27 cellular contexts compared by ENCODE assay signal in genomic region chr2:97659256-97660043, GRCh38. TPM values are rescaled to one million over a fixed set of nuclear protein-coding genes. Genes with fewer than 3 reads are reported as not detected.
DNase-seq lines count a peak whose midpoint lies in the region; ATAC-seq, FAIRE-seq and TF ChIP-seq lines count a peak whose summit lies in the region.
"Had no signal": no experiment of that assay in that cellular context is flagged by ENCODE, and none has a peak within 500 bp of the region (broad histone marks: within the 10 kb centered on the region; RNA-seq: fewer than 3 reads in every experiment).

No MANE protein-coding gene starts in this region.

- TF ChIP-seq EP300 in HepG2 (IDR thresholded peaks at IDR 0.05; ENCODE audit: low read depth in 2 of 2, low read length in 2 of 2): no peak
- no peak for TF ChIP-seq EP300 in HepG2 (CRISPR knock-in tag; IDR thresholded peaks at IDR 0.05; ENCODE audit: borderline replicate concordance)

- peaks cover 9% of the 10 kb centered on the region; the same call in 1 of the 2 replicates for H4K20me1 ChIP-seq in HepG2 (ENCODE audit: insufficient read depth, low read length)

- POLR2A ChIA-PET in HepG2 (lab: Yijun Ruan, JAX): interaction anchor here (8.2 kb wide), 1 partner anchor 10 kb away, joined by 298 read pairs; the partner anchor contains the start of gene COX5B

- TF ChIP-seq CTCF in HepG2 (CRISPR knock-in tag; IDR thresholded peaks at IDR 0.05): no peak
- TF ChIP-seq CTCF in right lobe of liver (IDR thresholded peaks at IDR 0.05): no peak
- TF ChIP-seq CTCF in endothelial cell (IDR thresholded peaks at IDR 0.05; ENCODE audit: unreplicated experiment): no peak

- intact Hi-C loops in HepG2 (cut with micrococcal nuclease; ENCODE audit: unreplicated experiment): no loop called here
- intact Hi-C loops in right lobe of liver (cut with DNase I): no loop called here

- DNase-seq in HepG2 (ENCODE audit: low spot score) (no peak), right lobe of liver (no peak), endothelial cell (ENCODE audit: low spot score) (no peak), NK-92 (lab: John Stamatoyannopoulos, UW; ENCODE audit: unreplicated experiment) (no peak)
- no peak for DNase-seq in activated naive CD8-positive, alpha-beta T cell treated with anti-CD3 and anti-CD28 coated beads, Interleukin-2, amount 50 U/mL, for 24 hours
- DNase-seq: BE2C; CD4-positive, CD25-positive, alpha-beta regulatory T cell; DMS 273 treated with DMSO at 0.1 percent for 48 hours; DND-41; HCEC 1CT; Karpas-422; NCI-H1105 treated with DMSO at 0.1 percent for 48 hours; NCI-H2081; NCI-H2171; NCI-H345; NCI-H524; NCI-H774; SIG-M5 had no signal

- no peak overlapping the region for H3K9ac ChIP-seq in HepG2 (ENCODE audit: insufficient read depth, low read depth, low read length)

- WGBS in HepG2 (ENCODE audit: low lambda C conversion rate): 97% methylated on average over 28 of the region's 29 CpGs
- WGBS in right lobe of liver (ENCODE audit: insufficient coverage, low coverage, low lambda C conversion rate, missing lambda C conversion rate): 94% methylated on average over 13 of the region's 29 CpGs

- no peaks in the 10 kb centered on the region; a peak in 1 of 5 replicates for H3K27me3 ChIP-seq in HepG2 (ENCODE audit: control insufficient read depth in 1 of 2, insufficient read depth in 2 of 2, low read length in 2 of 2)
- no peaks in the 10 kb centered on the region for H3K27me3 ChIP-seq in right lobe of liver
- H3K27me3 ChIP-seq: BE2C had no signal

- no peak overlapping the region for H3K27ac ChIP-seq in HepG2 (ENCODE audit: extremely low read length, insufficient read depth, low read length)
- H3K27ac ChIP-seq in right lobe of liver: no peak overlapping the region

- ATAC-seq in HepG2: no peak
- ATAC-seq in right lobe of liver: no peak
- ATAC-seq in activated naive CD8-positive, alpha-beta T cell treated with anti-CD3 and anti-CD28 coated beads, Interleukin-2, amount 50 U/mL, for 24 hours: no peak
- ATAC-seq in stimulated activated memory B cell treated with anti-CD40 and anti-IgM and Interleukin-4, amounts not matched to agents 10 μg/mL and 1 μg/mL and 100 μg/mL, for 72 hours: no peak
- no peak for ATAC-seq in HG03097 (IDR thresholded peaks at IDR 0.05; ENCODE audit: low FRiP score, unreplicated experiment)
- no peak for ATAC-seq in HG03045 (IDR thresholded peaks at IDR 0.05; ENCODE audit: unreplicated experiment)
- ATAC-seq: GM23338, Panc1 had no signal

- BruUV-seq in HepG2 (replicated peaks; lab: Mats Ljungman, UMichigan): no TSS peak

- in situ Hi-C loops in HepG2 (cut with HindIII; ENCODE audit: extremely low pct_ligation_motif_present, low pct_unique_long_range_greater_than_20kb): loop anchor here (5.0 to 25.0 kb wide), 2 partner anchors 72 to 1597 kb away; partner anchors contain the start of gene ANKRD36B

- H3K36me3 Mint-ChIP-seq in activated naive CD8-positive, alpha-beta T cell treated with anti-CD3 and anti-CD28 coated beads, Interleukin-2, amount 50 U/mL, for 24 hours (ENCODE audit: low read depth): peaks cover 38% of the 10 kb centered on the region
- peaks cover 45% of the 10 kb centered on the region for H3K36me3 Mint-ChIP-seq in endothelial cell (ENCODE audit: low read depth, unreplicated experiment)
- H3K36me3 Mint-ChIP-seq in stimulated activated memory B cell treated with anti-CD40 and anti-IgM and Interleukin-4, amounts not matched to agents 10 μg/mL and 1 μg/mL and 100 μg/mL, for 72 hours: peaks cover 47% of the 10 kb centered on the region

- H3K4me1 ChIP-seq in HepG2 (ENCODE audit: insufficient read depth, low read length): peaks cover 23% of the 10 kb centered on the region
- peaks cover 0 to 11% (median 5%) of the 10 kb centered on the region in 4 donors for H3K4me1 ChIP-seq in right lobe of liver
- H3K4me1 ChIP-seq: BE2C had no signal

- no peaks in the 10 kb centered on the region for H3K27me3 Mint-ChIP-seq in activated naive CD8-positive, alpha-beta T cell treated with anti-CD3 and anti-CD28 coated beads, Interleukin-2, amount 50 U/mL, for 24 hours
- peaks cover 24% of the 10 kb centered on the region for H3K27me3 Mint-ChIP-seq in endothelial cell (ENCODE audit: unreplicated experiment)
- no peaks in the 10 kb centered on the region for H3K27me3 Mint-ChIP-seq in stimulated activated memory B cell treated with anti-CD40 and anti-IgM and Interleukin-4, amounts not matched to agents 10 μg/mL and 1 μg/mL and 100 μg/mL, for 72 hours
- H3K27me3 Mint-ChIP-seq: IgD-negative memory B cell had no signal

- H3K79me2 ChIP-seq in HepG2 (ENCODE audit: insufficient read depth, low read length): peaks cover 20% of the 10 kb centered on the region

- CTCF ChIA-PET in HepG2 (lab: Yijun Ruan, JAX; ENCODE audit: low intra/inter-chr PET ratio, low total read pairs): no interaction called here

- no peak for TF ChIP-seq RAD21 in HepG2 (CRISPR knock-in tag; IDR thresholded peaks at IDR 0.05)

- peak overlapping the region; percentile 35 for H3K27ac Mint-ChIP-seq in activated naive CD8-positive, alpha-beta T cell treated with anti-CD3 and anti-CD28 coated beads, Interleukin-2, amount 50 U/mL, for 24 hours
- H3K27ac Mint-ChIP-seq in endothelial cell (ENCODE audit: unreplicated experiment): no peak overlapping the region
- H3K27ac Mint-ChIP-seq in stimulated activated memory B cell treated with anti-CD40 and anti-IgM and Interleukin-4, amounts not matched to agents 10 μg/mL and 1 μg/mL and 100 μg/mL, for 72 hours: peak overlapping the region; percentile 19
- H3K27ac Mint-ChIP-seq: GM23338, IgD-negative memory B cell had no signal

- H3K4me2 ChIP-seq in HepG2 (ENCODE audit: low read depth, low read length): no peak overlapping the region
- H3K4me2 ChIP-seq: GM23338 had no signal

- H3K4me3 Mint-ChIP-seq in activated naive CD8-positive, alpha-beta T cell treated with anti-CD3 and anti-CD28 coated beads, Interleukin-2, amount 50 U/mL, for 24 hours: no peak overlapping the region
- H3K4me3 Mint-ChIP-seq in endothelial cell (ENCODE audit: unreplicated experiment): peak overlapping the region; percentile 69
- H3K4me3 Mint-ChIP-seq in stimulated activated memory B cell treated with anti-CD40 and anti-IgM and Interleukin-4, amounts not matched to agents 10 μg/mL and 1 μg/mL and 100 μg/mL, for 72 hours: no peak overlapping the region
- H3K4me3 Mint-ChIP-seq: GM23338 had no signal

- peaks cover 42% of the 10 kb centered on the region for H3K4me1 Mint-ChIP-seq in activated naive CD8-positive, alpha-beta T cell treated with anti-CD3 and anti-CD28 coated beads, Interleukin-2, amount 50 U/mL, for 24 hours
- H3K4me1 Mint-ChIP-seq in endothelial cell (ENCODE audit: unreplicated experiment): peaks cover 21% of the 10 kb centered on the region
- peaks cover 43% of the 10 kb centered on the region for H3K4me1 Mint-ChIP-seq in stimulated activated memory B cell treated with anti-CD40 and anti-IgM and Interleukin-4, amounts not matched to agents 10 μg/mL and 1 μg/mL and 100 μg/mL, for 72 hours

- H3K36me3 ChIP-seq in HepG2 (replicated peaks in 1 of 2; ENCODE audit: control insufficient read depth in 1 of 2, insufficient read depth in 2 of 2, low read length in 2 of 2) (peaks cover 20 to 41% of the 10 kb centered on the region in 2 experiments), right lobe of liver (peaks cover 0 to 15% (median under 1%) of the 10 kb centered on the region in 4 donors)
- H3K36me3 ChIP-seq: BE2C had no signal

- FAIRE-seq in HepG2 (lab: Jason Lieb, UNC): no peak
- FAIRE-seq: GM12891 had no signal

- no peak overlapping the region for H2AFZ ChIP-seq in HepG2 (ENCODE audit: low read length)
- H2AFZ ChIP-seq: GM23338 had no signal

- TF ChIP-seq POLR2A in HepG2 (IDR thresholded peaks at IDR 0.05; ENCODE audit: insufficient read depth in 1 of 2, low read depth in 2 of 2, low read length in 2 of 2) (no peak), right lobe of liver (IDR thresholded peaks at IDR 0.05) (no peak)

- H3K4me3 ChIP-seq in HepG2 (replicated peaks in 1 of 3; ENCODE audit: insufficient read depth in 1 of 3, low read depth in 2 of 3, low read length in 3 of 3) (no peak overlapping the region), right lobe of liver (no peak overlapping the region)
- H3K4me3 ChIP-seq: GM23338 had no signal

- no peaks in the 10 kb centered on the region for H3K9me3 Mint-ChIP-seq in activated naive CD8-positive, alpha-beta T cell treated with anti-CD3 and anti-CD28 coated beads, Interleukin-2, amount 50 U/mL, for 24 hours
- peaks cover 3% of the 10 kb centered on the region for H3K9me3 Mint-ChIP-seq in endothelial cell (ENCODE audit: unreplicated experiment)
- no peaks in the 10 kb centered on the region for H3K9me3 Mint-ChIP-seq in stimulated activated memory B cell treated with anti-CD40 and anti-IgM and Interleukin-4, amounts not matched to agents 10 μg/mL and 1 μg/mL and 100 μg/mL, for 72 hours
- H3K9me3 Mint-ChIP-seq: IgD-negative memory B cell had no signal

- H3K9me3 ChIP-seq in HepG2 (ENCODE audit: low read length): no peaks in the 10 kb centered on the region
- no peaks in the 10 kb centered on the region for H3K9me3 ChIP-seq in right lobe of liver
- H3K9me3 ChIP-seq: BE2C had no signal

RNA-seq across cellular contexts. Expression of gene ACTR1B, which starts 4.4 kb away (rescaled TPM):
- 59.9 and 76.7 TPM in 2 replicates for total RNA-seq in HepG2 (2016; rRNA removed; fragmentation: Illumina TruSeq; extraction: Trizol)
- total RNA-seq in HepG2 (2016; cell fraction: cytosol; rRNA removed; fragmentation: Illumina TruSeq; extraction: Trizol; ENCODE audit: low read depth): 70.2 and 78.4 TPM in 2 replicates
- total RNA-seq in HepG2 (2016; cell fraction: insoluble cytoplasmic fraction; rRNA removed; fragmentation: Illumina TruSeq; extraction: Trizol): 55.1 and 78.5 TPM in 2 replicates
- 130 and 146 TPM in 2 replicates for total RNA-seq in HepG2 (2016; cell fraction: membrane; rRNA removed; fragmentation: Illumina TruSeq; extraction: Trizol)
- total RNA-seq in HepG2 (2016; cell fraction: nucleus; rRNA removed; fragmentation: Illumina TruSeq; extraction: Trizol): 55.2 and 70.0 TPM in 2 replicates
- 61.7 and 77.6 TPM in 2 replicates for polyA plus RNA-seq in HepG2 (2011; rRNA removed)
- 55.9 and 77.2 TPM in 2 replicates for polyA plus RNA-seq in HepG2 (2011; cell fraction: cytosol; rRNA removed)
- 251 and 257 TPM in 2 replicates for polyA plus RNA-seq in HepG2 (2011; cell fraction: nucleus; rRNA removed)
- polyA plus RNA-seq in HepG2 (2012): 53.7 and 58.6 TPM in 2 replicates
- 74.0 and 88.4 TPM in 2 replicates for polyA plus RNA-seq in HepG2 (2016; cell fraction: cytosol; fragmentation: Illumina TruSeq; extraction: Trizol; ENCODE audit: low read depth)
- 55.8 and 66.7 TPM in 2 replicates for polyA plus RNA-seq in HepG2 (2016; cell fraction: insoluble cytoplasmic fraction; fragmentation: Illumina TruSeq; extraction: Trizol; ENCODE audit: low read depth)
- polyA plus RNA-seq in HepG2 (2016; cell fraction: membrane; fragmentation: Illumina TruSeq; extraction: Trizol; ENCODE audit: low read depth): 105 and 114 TPM in 2 replicates
- polyA plus RNA-seq in HepG2 (2016; cell fraction: nucleus; fragmentation: Illumina TruSeq; extraction: Trizol; ENCODE audit: insufficient read depth, low read depth): 103 and 116 TPM in 2 replicates
- 87.1 and 132 TPM in 2 replicates for polyA minus RNA-seq in HepG2 (2011; rRNA and poly(A)+ RNA removed; ENCODE audit: low replicate concordance)
- 28.5 and 31.1 TPM in 2 replicates for polyA minus RNA-seq in HepG2 (2011; cell fraction: cytosol; rRNA and poly(A)+ RNA removed)
- polyA minus RNA-seq in HepG2 (2011; cell fraction: nucleus; rRNA and poly(A)+ RNA removed): 72.0 and 76.6 TPM in 2 replicates
- 10 to 100 TPM; 32.3 to 44.4 (median 35.1) TPM for total RNA-seq in right lobe of liver
- 52.1 TPM for total RNA-seq in endothelial cell (ENCODE audit: unreplicated experiment)

RNA-seq across cellular contexts. Expression of gene C2orf92, which starts 10.1 kb away (rescaled TPM):
- total RNA-seq in HepG2 (2016; rRNA removed; fragmentation: Illumina TruSeq; extraction: Trizol): 1.5 and 4.9 TPM in 2 replicates
- total RNA-seq in HepG2 (2016; cell fraction: cytosol; rRNA removed; fragmentation: Illumina TruSeq; extraction: Trizol; ENCODE audit: low read depth): 1.7 and 3.6 TPM in 2 replicates
- total RNA-seq in HepG2 (2016; cell fraction: insoluble cytoplasmic fraction; rRNA removed; fragmentation: Illumina TruSeq; extraction: Trizol): 1.2 and 6.7 TPM in 2 replicates
- 2.5 and 2.8 TPM in 2 replicates for total RNA-seq in HepG2 (2016; cell fraction: membrane; rRNA removed; fragmentation: Illumina TruSeq; extraction: Trizol)
- total RNA-seq in HepG2 (2016; cell fraction: nucleus; rRNA removed; fragmentation: Illumina TruSeq; extraction: Trizol): 9.5 and 13.0 TPM in 2 replicates
- polyA plus RNA-seq in HepG2 (2011; rRNA removed): 5.0 and 9.4 TPM in 2 replicates
- polyA plus RNA-seq in HepG2 (2011; cell fraction: cytosol; rRNA removed): 0.79 and 0.97 TPM in 2 replicates
- 23.3 and 26.6 TPM in 2 replicates for polyA plus RNA-seq in HepG2 (2011; cell fraction: nucleus; rRNA removed)
- 4.1 TPM in 2 replicates for polyA plus RNA-seq in HepG2 (2012)
- 1.4 and 1.6 TPM in 2 replicates for polyA plus RNA-seq in HepG2 (2016; cell fraction: cytosol; fragmentation: Illumina TruSeq; extraction: Trizol; ENCODE audit: low read depth)
- polyA plus RNA-seq in HepG2 (2016; cell fraction: insoluble cytoplasmic fraction; fragmentation: Illumina TruSeq; extraction: Trizol; ENCODE audit: low read depth): 0.93 and 1.3 TPM in 2 replicates
- 1.4 and 2.0 TPM in 2 replicates for polyA plus RNA-seq in HepG2 (2016; cell fraction: membrane; fragmentation: Illumina TruSeq; extraction: Trizol; ENCODE audit: low read depth)
- polyA plus RNA-seq in HepG2 (2016; cell fraction: nucleus; fragmentation: Illumina TruSeq; extraction: Trizol; ENCODE audit: insufficient read depth, low read depth): 22.0 and 25.3 TPM in 2 replicates
- 3.2 and 12.3 TPM in 2 replicates for polyA minus RNA-seq in HepG2 (2011; rRNA and poly(A)+ RNA removed; ENCODE audit: low replicate concordance)
- polyA minus RNA-seq in HepG2 (2011; cell fraction: cytosol; rRNA and poly(A)+ RNA removed): 0.62 and 0.89 TPM in 2 replicates
- polyA minus RNA-seq in HepG2 (2011; cell fraction: nucleus; rRNA and poly(A)+ RNA removed): 23.7 and 26.4 TPM in 2 replicates
- 10 to 100 TPM in 1 of 6 experiments, 1 to 10 TPM in 5; 2.0 to 12.8 (median 4.4) TPM for total RNA-seq in right lobe of liver
- 15.1 TPM for total RNA-seq in endothelial cell (ENCODE audit: unreplicated experiment)

RNA-seq across cellular contexts. Expression of gene COX5B, which starts 13.6 kb away (rescaled TPM):
- total RNA-seq in HepG2 (2016; rRNA removed; fragmentation: Illumina TruSeq; extraction: Trizol) (453 and 457 TPM in 2 replicates), right lobe of liver (100 to 1,000 TPM; 153 to 318 (median 197) TPM), endothelial cell (ENCODE audit: unreplicated experiment) (191 TPM)
- total RNA-seq in HepG2 (2016; cell fraction: cytosol; rRNA removed; fragmentation: Illumina TruSeq; extraction: Trizol; ENCODE audit: low read depth): 171 and 178 TPM in 2 replicates
- 461 and 544 TPM in 2 replicates for total RNA-seq in HepG2 (2016; cell fraction: insoluble cytoplasmic fraction; rRNA removed; fragmentation: Illumina TruSeq; extraction: Trizol)
- total RNA-seq in HepG2 (2016; cell fraction: membrane; rRNA removed; fragmentation: Illumina TruSeq; extraction: Trizol): 139 and 150 TPM in 2 replicates
- 157 and 190 TPM in 2 replicates for total RNA-seq in HepG2 (2016; cell fraction: nucleus; rRNA removed; fragmentation: Illumina TruSeq; extraction: Trizol)
- 440 and 536 TPM in 2 replicates for polyA plus RNA-seq in HepG2 (2011; rRNA removed)
- 532 and 716 TPM in 2 replicates for polyA plus RNA-seq in HepG2 (2011; cell fraction: cytosol; rRNA removed)
- polyA plus RNA-seq in HepG2 (2011; cell fraction: nucleus; rRNA removed): 231 and 254 TPM in 2 replicates
- polyA plus RNA-seq in HepG2 (2012): 249 and 275 TPM in 2 replicates
- polyA plus RNA-seq in HepG2 (2016; cell fraction: cytosol; fragmentation: Illumina TruSeq; extraction: Trizol; ENCODE audit: low read depth): 152 and 159 TPM in 2 replicates
- polyA plus RNA-seq in HepG2 (2016; cell fraction: insoluble cytoplasmic fraction; fragmentation: Illumina TruSeq; extraction: Trizol; ENCODE audit: low read depth): 356 and 383 TPM in 2 replicates
- polyA plus RNA-seq in HepG2 (2016; cell fraction: membrane; fragmentation: Illumina TruSeq; extraction: Trizol; ENCODE audit: low read depth): 107 and 113 TPM in 2 replicates
- polyA plus RNA-seq in HepG2 (2016; cell fraction: nucleus; fragmentation: Illumina TruSeq; extraction: Trizol; ENCODE audit: insufficient read depth, low read depth): 248 and 261 TPM in 2 replicates
- 67.4 and 92.1 TPM in 2 replicates for polyA minus RNA-seq in HepG2 (2011; rRNA and poly(A)+ RNA removed; ENCODE audit: low replicate concordance)
- polyA minus RNA-seq in HepG2 (2011; cell fraction: cytosol; rRNA and poly(A)+ RNA removed): 75.3 and 98.0 TPM in 2 replicates
- 53.7 and 62.3 TPM in 2 replicates for polyA minus RNA-seq in HepG2 (2011; cell fraction: nucleus; rRNA and poly(A)+ RNA removed)

RNA-seq across cellular contexts. Expression of gene ZAP70, which starts 53.9 kb away (rescaled TPM):
- 0.18 and 0.51 TPM in 2 replicates for total RNA-seq in HepG2 (2016; rRNA removed; fragmentation: Illumina TruSeq; extraction: Trizol)
- not detected in 2 replicates for total RNA-seq in HepG2 (2016; cell fraction: cytosol; rRNA removed; fragmentation: Illumina TruSeq; extraction: Trizol; ENCODE audit: low read depth)
- 0.24 and 0.43 TPM in 2 replicates for total RNA-seq in HepG2 (2016; cell fraction: insoluble cytoplasmic fraction; rRNA removed; fragmentation: Illumina TruSeq; extraction: Trizol)
- total RNA-seq in HepG2 (2016; cell fraction: membrane; rRNA removed; fragmentation: Illumina TruSeq; extraction: Trizol): not detected in 2 replicates
- total RNA-seq in HepG2 (2016; cell fraction: nucleus; rRNA removed; fragmentation: Illumina TruSeq; extraction: Trizol): 0.28 and 0.31 TPM in 2 replicates
- polyA plus RNA-seq in HepG2 (2011; rRNA removed): 4.0 and 7.1 TPM in 2 replicates
- polyA plus RNA-seq in HepG2 (2011; cell fraction: cytosol; rRNA removed): 2.5 and 3.2 TPM in 2 replicates
- 64.9 and 67.7 TPM in 2 replicates for polyA plus RNA-seq in HepG2 (2011; cell fraction: nucleus; rRNA removed)
- 2.2 and 3.6 TPM in 2 replicates for polyA plus RNA-seq in HepG2 (2012)
- not detected in 2 replicates for polyA plus RNA-seq in HepG2 (2016; cell fraction: cytosol; fragmentation: Illumina TruSeq; extraction: Trizol; ENCODE audit: low read depth)
- 0.27 and 0.57 TPM in 2 replicates for polyA plus RNA-seq in HepG2 (2016; cell fraction: insoluble cytoplasmic fraction; fragmentation: Illumina TruSeq; extraction: Trizol; ENCODE audit: low read depth)
- not detected in 2 replicates for polyA plus RNA-seq in HepG2 (2016; cell fraction: membrane; fragmentation: Illumina TruSeq; extraction: Trizol; ENCODE audit: low read depth)
- 1.00 and 1.1 TPM in 2 replicates for polyA plus RNA-seq in HepG2 (2016; cell fraction: nucleus; fragmentation: Illumina TruSeq; extraction: Trizol; ENCODE audit: insufficient read depth, low read depth)
- polyA minus RNA-seq in HepG2 (2011; rRNA and poly(A)+ RNA removed; ENCODE audit: low replicate concordance): 5.3 TPM in 1 of 2 replicates, not detected in the other
- polyA minus RNA-seq in HepG2 (2011; cell fraction: cytosol; rRNA and poly(A)+ RNA removed): 1.5 and 1.6 TPM in 2 replicates
- 5.0 and 5.6 TPM in 2 replicates for polyA minus RNA-seq in HepG2 (2011; cell fraction: nucleus; rRNA and poly(A)+ RNA removed)
- 1 to 10 TPM in 4 of 6 experiments, under 1 TPM in 2; 0.74 to 2.1 (median 1.4) TPM for total RNA-seq in right lobe of liver
- 93.4 TPM for total RNA-seq in endothelial cell (ENCODE audit: unreplicated experiment)
- total RNA-seq: A673, M059J had no signal
- polyA plus RNA-seq: GM23338 had no signal
